In genomic region chr12:7640123-7640995, GRCh38 we compare ENCODE assay signal across 13 cellular contexts. TPM values are rescaled to one million over a fixed set of nuclear protein-coding genes. Genes with fewer than 3 reads are reported as not detected.
DNase-seq lines count a peak whose midpoint lies in the region; ATAC-seq and TF ChIP-seq lines count a peak whose summit lies in the region.
"Not testable (repeated sequence)": the region's sequence is repeated elsewhere in the genome, so short reads cannot be mapped to it uniquely, and the experiment has no call there.
"Had no signal": no experiment of that assay in that cellular context is flagged by ENCODE, and none has a peak within 500 bp of the region (broad histone marks: within the 10 kb centered on the region; RNA-seq: fewer than 3 reads in every experiment).

No MANE protein-coding gene starts in this region.

- not testable (repeated sequence) for H3K9me3 ChIP-seq in suprapubic skin

- TF ChIP-seq POLR2A in suprapubic skin (IDR thresholded peaks at IDR 0.05), result not testable (repeated sequence)

- H3K4me1 Mint-ChIP-seq in T-cell, result peaks cover 33 to 44% (median 38%) of the 10 kb centered on the region in 3 donors
- H3K4me1 Mint-ChIP-seq in activated naive CD4-positive, alpha-beta T cell treated with anti-CD3 and anti-CD28 coated beads, Interleukin-2, amount 50 U/mL, for 24 hours, result peaks cover 39% of the 10 kb centered on the region

- 81% methylated on average over 28 of the region's 40 CpGs for WGBS in suprapubic skin

- not testable (repeated sequence) for H3K4me1 ChIP-seq in suprapubic skin

- H3K9me3 Mint-ChIP-seq in T-cell; activated naive CD4-positive, alpha-beta T cell treated with anti-CD3 and anti-CD28 coated beads, Interleukin-2, amount 50 U/mL, for 24 hours: not testable (repeated sequence)

- H3K4me3 ChIP-seq in epithelial cell of proximal tubule (ENCODE audit: low read depth, low read length) (peak overlapping the region; percentile 19), suprapubic skin (peak overlapping the region; percentile 41)

- not testable (repeated sequence) for H3K36me3 ChIP-seq in suprapubic skin

- not testable (repeated sequence) for TF ChIP-seq EP300 in suprapubic skin (IDR thresholded peaks at IDR 0.05)

- CTCF ChIA-PET in T-cell (lab: Charles Lee), result interaction anchor here in 1 of 2 donors (0.5 to 1.5 kb wide), 10 partner anchors 53 to 1273 kb away, joined by 3 to 7 read pairs (median 4); no protein-coding TSS in a partner anchor

- H3K4me3 Mint-ChIP-seq in T-cell, result peak overlapping the region; percentile 81 to 85 (median 84)
- peak overlapping the region; percentile 85 for H3K4me3 Mint-ChIP-seq in activated naive CD4-positive, alpha-beta T cell treated with anti-CD3 and anti-CD28 coated beads, Interleukin-2, amount 50 U/mL, for 24 hours

- not testable (repeated sequence) for H3K27me3 Mint-ChIP-seq in T-cell; activated naive CD4-positive, alpha-beta T cell treated with anti-CD3 and anti-CD28 coated beads, Interleukin-2, amount 50 U/mL, for 24 hours

- POLR2A ChIA-PET in T-cell (lab: Charles Lee), result interaction anchor here (0.6 to 0.7 kb wide), 3 partner anchors 451 to 1013 kb away, joined by 3 to 6 read pairs (median 3); no protein-coding TSS in a partner anchor

- not testable (repeated sequence) for H3K36me3 Mint-ChIP-seq in T-cell; activated naive CD4-positive, alpha-beta T cell treated with anti-CD3 and anti-CD28 coated beads, Interleukin-2, amount 50 U/mL, for 24 hours

- DNase-seq in DMS 273 (lab: John Stamatoyannopoulos, UW; ENCODE audit: unreplicated experiment) (peak; percentile 1), T-cell (peak; percentile 33 to 79 (median 62)), mucosa of gallbladder (ENCODE audit: low spot score) (peak; percentile 24)
- peak in 2 of 3 experiments; percentile 7 to 15 for DNase-seq in activated CD8-positive, alpha-beta memory T cell treated with anti-CD3 and anti-CD28 coated beads for 48 hours (ENCODE audit: low read depth in 2 of 3, low spot score in 2 of 3)
- DNase-seq in epithelial cell of proximal tubule (ENCODE audit: low read depth); suprapubic skin (ENCODE audit: low spot score in 2 of 2): not testable (repeated sequence)
- DNase-seq in stimulated activated CD4-positive, alpha-beta T cell treated with anti-CD3 and anti-CD28 coated beads, Interleukin-4, amount 100 ng/mL, for 1 hour, result peak; percentile 42

- ATAC-seq in T-cell (replicated peaks in 1 of 4), result peak; percentile 46 to 59 (median 52)

- not testable (repeated sequence) for H3K27ac ChIP-seq in suprapubic skin

- peak overlapping the region; percentile 92 to 94 for H3K27ac Mint-ChIP-seq in T-cell
- H3K27ac Mint-ChIP-seq in activated naive CD4-positive, alpha-beta T cell treated with anti-CD3 and anti-CD28 coated beads, Interleukin-2, amount 50 U/mL, for 24 hours, result peak overlapping the region; percentile 97

- not testable (repeated sequence) for H3K27me3 ChIP-seq in suprapubic skin

- not testable (repeated sequence) for TF ChIP-seq CTCF in epithelial cell of proximal tubule (conservative IDR thresholded peaks at IDR 0.05; ENCODE audit: low read depth, low read length); suprapubic skin (IDR thresholded peaks at IDR 0.05)

RNA-seq across cellular contexts. Expression of gene APOBEC1, which starts 25.3 kb away (rescaled TPM):
- not detected for total RNA-seq in T-cell
- total RNA-seq in epithelial cell of proximal tubule, result not detected in 2 replicates
- 0.26 TPM for total RNA-seq in mucosa of gallbladder
- not detected for total RNA-seq in suprapubic skin
- total RNA-seq: astrocyte; mononuclear cell; sciatic nerve; T-helper 1 cell treated with Interleukin-12 subunit alpha and Interleukin-12 subunit beta and Interleukin-4 antibody, amounts not matched to agents 30 ng/mL and 1 ng/mL, for 36 hours had no signal

RNA-seq across cellular contexts. Expression of gene GDF3, which starts 55.2 kb away (rescaled TPM):
- total RNA-seq in T-cell (not detected), epithelial cell of proximal tubule (not detected in 2 replicates), mucosa of gallbladder (not detected), suprapubic skin (not detected)
- total RNA-seq: astrocyte; HT-29; mononuclear cell; T-helper 1 cell treated with Interleukin-12 subunit alpha and Interleukin-12 subunit beta and Interleukin-4 antibody, amounts not matched to agents 30 ng/mL and 1 ng/mL, for 36 hours had no signal
